In the genomic region with DNA sequence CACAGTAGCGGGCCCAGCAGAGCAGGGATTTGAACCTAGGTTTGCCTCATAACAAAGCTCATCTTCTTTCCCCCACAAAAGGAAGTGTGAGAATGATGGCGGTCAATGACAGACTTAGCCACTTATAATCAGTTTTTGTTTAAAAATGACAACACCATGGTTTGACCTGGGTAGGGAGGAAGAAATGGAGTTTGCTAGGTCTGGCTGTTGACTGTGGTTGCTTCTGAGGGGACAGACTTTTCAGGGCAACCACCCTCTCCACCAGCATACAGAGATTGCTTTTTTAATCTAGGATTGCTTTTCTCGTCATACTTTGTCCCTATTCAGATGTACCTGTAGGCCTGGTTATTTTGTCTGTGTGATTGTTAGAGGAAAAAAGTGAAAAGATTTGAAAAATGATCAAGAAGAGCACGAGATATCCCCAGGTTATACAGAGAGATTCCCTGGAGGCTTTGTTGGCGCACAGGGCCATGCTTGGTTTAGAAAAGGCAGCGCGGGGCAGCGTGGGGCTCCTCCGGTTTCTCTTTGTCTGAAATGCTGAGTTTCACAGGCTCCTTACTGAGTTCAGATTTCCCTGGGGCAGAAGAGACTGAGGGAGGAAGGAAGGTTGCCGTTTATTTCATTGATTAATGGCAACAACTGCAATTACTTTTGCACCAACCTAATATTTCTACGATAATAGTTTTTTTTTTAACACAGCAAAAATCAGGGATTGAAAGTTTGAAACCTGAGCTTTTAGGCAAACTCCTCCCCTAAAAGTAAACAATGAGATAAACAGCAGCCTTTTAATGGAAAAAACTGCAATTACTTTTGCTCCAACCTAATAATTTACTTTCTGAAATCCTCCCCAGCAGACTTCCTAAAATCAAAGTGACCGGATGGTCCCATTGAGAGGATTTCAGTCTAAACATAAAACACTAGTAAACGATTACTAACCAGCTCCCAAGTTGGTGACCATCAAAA, we compare ENCODE assay signal across 1 cellular context.
TF ChIP-seq lines count a peak whose summit lies in the region.

No MANE protein-coding gene starts in this region.

TF ChIP-seq in HepG2, 621 proteins besides CTCF, POLR2A, EP300 and RAD21 (continued from another document and continues in another):
- TF ChIP-seq, protein P1, sequence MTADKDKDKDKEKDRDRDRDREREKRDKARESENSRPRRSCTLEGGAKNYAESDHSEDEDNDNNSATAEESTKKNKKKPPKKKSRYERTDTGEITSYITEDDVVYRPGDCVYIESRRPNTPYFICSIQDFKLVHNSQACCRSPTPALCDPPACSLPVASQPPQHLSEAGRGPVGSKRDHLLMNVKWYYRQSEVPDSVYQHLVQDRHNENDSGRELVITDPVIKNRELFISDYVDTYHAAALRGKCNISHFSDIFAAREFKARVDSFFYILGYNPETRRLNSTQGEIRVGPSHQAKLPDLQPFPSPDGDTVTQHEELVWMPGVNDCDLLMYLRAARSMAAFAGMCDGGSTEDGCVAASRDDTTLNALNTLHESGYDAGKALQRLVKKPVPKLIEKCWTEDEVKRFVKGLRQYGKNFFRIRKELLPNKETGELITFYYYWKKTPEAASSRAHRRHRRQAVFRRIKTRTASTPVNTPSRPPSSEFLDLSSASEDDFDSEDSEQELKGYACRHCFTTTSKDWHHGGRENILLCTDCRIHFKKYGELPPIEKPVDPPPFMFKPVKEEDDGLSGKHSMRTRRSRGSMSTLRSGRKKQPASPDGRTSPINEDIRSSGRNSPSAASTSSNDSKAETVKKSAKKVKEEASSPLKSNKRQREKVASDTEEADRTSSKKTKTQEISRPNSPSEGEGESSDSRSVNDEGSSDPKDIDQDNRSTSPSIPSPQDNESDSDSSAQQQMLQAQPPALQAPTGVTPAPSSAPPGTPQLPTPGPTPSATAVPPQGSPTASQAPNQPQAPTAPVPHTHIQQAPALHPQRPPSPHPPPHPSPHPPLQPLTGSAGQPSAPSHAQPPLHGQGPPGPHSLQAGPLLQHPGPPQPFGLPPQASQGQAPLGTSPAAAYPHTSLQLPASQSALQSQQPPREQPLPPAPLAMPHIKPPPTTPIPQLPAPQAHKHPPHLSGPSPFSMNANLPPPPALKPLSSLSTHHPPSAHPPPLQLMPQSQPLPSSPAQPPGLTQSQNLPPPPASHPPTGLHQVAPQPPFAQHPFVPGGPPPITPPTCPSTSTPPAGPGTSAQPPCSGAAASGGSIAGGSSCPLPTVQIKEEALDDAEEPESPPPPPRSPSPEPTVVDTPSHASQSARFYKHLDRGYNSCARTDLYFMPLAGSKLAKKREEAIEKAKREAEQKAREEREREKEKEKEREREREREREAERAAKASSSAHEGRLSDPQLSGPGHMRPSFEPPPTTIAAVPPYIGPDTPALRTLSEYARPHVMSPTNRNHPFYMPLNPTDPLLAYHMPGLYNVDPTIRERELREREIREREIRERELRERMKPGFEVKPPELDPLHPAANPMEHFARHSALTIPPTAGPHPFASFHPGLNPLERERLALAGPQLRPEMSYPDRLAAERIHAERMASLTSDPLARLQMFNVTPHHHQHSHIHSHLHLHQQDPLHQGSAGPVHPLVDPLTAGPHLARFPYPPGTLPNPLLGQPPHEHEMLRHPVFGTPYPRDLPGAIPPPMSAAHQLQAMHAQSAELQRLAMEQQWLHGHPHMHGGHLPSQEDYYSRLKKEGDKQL (CRISPR knock-in tag; IDR thresholded peaks at IDR 0.05; ENCODE audit: low read depth), result no peak
- TF ChIP-seq ZSCAN29 (CRISPR knock-in tag; conservative IDR thresholded peaks at IDR 0.05), result 0 out of 2 replicates have a peak, but pooled peaks have one; percentile 11
- peak; percentile 12; the same call in 1 of the 2 replicates for TF ChIP-seq POLR2G (IDR thresholded peaks at IDR 0.05; ENCODE audit: low read depth, low read length)
- no peak for TF ChIP-seq ZNF780A (CRISPR knock-in tag; IDR thresholded peaks at IDR 0.05)
- peak; percentile 20 for TF ChIP-seq YY1 (IDR thresholded peaks at IDR 0.05; ENCODE audit: insufficient read depth, insufficient replicate concordance, low read depth, low read length)
- TF ChIP-seq ZNF451 (CRISPR knock-in tag; IDR thresholded peaks at IDR 0.05), result no peak
- TF ChIP-seq YEATS2 (CRISPR knock-in tag; IDR thresholded peaks at IDR 0.05; ENCODE audit: borderline replicate concordance), result no peak
- TF ChIP-seq SMAD3 (CRISPR knock-in tag; IDR thresholded peaks at IDR 0.05), result no peak
- TF ChIP-seq, protein P2, sequence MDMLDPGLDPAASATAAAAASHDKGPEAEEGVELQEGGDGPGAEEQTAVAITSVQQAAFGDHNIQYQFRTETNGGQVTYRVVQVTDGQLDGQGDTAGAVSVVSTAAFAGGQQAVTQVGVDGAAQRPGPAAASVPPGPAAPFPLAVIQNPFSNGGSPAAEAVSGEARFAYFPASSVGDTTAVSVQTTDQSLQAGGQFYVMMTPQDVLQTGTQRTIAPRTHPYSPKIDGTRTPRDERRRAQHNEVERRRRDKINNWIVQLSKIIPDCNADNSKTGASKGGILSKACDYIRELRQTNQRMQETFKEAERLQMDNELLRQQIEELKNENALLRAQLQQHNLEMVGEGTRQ (IDR thresholded peaks at IDR 0.05; ENCODE audit: low read depth, low read length), result no peak
- TF ChIP-seq, protein P2 (CRISPR knock-in tag; IDR thresholded peaks at IDR 0.05; ENCODE audit: borderline replicate concordance), result no peak
- TF ChIP-seq ZNF572 (CRISPR knock-in tag; IDR thresholded peaks at IDR 0.05), result 0 out of 2 replicates have a peak, but pooled peaks have one; percentile 44
- TF ChIP-seq, protein P3, sequence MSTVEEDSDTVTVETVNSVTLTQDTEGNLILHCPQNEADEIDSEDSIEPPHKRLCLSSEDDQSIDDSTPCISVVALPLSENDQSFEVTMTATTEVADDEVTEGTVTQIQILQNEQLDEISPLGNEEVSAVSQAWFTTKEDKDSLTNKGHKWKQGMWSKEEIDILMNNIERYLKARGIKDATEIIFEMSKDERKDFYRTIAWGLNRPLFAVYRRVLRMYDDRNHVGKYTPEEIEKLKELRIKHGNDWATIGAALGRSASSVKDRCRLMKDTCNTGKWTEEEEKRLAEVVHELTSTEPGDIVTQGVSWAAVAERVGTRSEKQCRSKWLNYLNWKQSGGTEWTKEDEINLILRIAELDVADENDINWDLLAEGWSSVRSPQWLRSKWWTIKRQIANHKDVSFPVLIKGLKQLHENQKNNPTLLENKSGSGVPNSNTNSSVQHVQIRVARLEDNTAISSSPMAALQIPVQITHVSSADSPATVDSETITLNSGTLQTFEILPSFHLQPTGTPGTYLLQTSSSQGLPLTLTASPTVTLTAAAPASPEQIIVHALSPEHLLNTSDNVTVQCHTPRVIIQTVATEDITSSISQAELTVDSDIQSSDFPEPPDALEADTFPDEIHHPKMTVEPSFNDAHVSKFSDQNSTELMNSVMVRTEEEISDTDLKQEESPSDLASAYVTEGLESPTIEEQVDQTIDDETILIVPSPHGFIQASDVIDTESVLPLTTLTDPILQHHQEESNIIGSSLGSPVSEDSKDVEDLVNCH (CRISPR knock-in tag; IDR thresholded peaks at IDR 0.05), result no peak
- TF ChIP-seq FOXA3 (CRISPR knock-in tag; IDR thresholded peaks at IDR 0.05), result 0 out of 2 replicates have a peak, but pooled peaks have one; percentile 23
- TF ChIP-seq NFE2L1 (CRISPR knock-in tag; IDR thresholded peaks at IDR 0.05; ENCODE audit: borderline replicate concordance), result no peak
- peak; percentile 16 for TF ChIP-seq ASH2L (IDR thresholded peaks at IDR 0.05; ENCODE audit: insufficient read length, low read depth, low read length)
- peak; percentile 73 for TF ChIP-seq ZNF501 (CRISPR knock-in tag; IDR thresholded peaks at IDR 0.05)
- 0 out of 2 replicates have a peak, but pooled peaks have one; percentile 5 for TF ChIP-seq NR2C2 (CRISPR knock-in tag; IDR thresholded peaks at IDR 0.05; ENCODE audit: borderline replicate concordance)
- TF ChIP-seq PRPF4 (IDR thresholded peaks at IDR 0.05; ENCODE audit: low read depth, low read length, poor library complexity, severe bottlenecking), result no peak
- 0 out of 2 replicates have a peak, but pooled peaks have one; percentile 11 for TF ChIP-seq ZMYM2 (CRISPR knock-in tag; IDR thresholded peaks at IDR 0.05)
- TF ChIP-seq, protein P4, sequence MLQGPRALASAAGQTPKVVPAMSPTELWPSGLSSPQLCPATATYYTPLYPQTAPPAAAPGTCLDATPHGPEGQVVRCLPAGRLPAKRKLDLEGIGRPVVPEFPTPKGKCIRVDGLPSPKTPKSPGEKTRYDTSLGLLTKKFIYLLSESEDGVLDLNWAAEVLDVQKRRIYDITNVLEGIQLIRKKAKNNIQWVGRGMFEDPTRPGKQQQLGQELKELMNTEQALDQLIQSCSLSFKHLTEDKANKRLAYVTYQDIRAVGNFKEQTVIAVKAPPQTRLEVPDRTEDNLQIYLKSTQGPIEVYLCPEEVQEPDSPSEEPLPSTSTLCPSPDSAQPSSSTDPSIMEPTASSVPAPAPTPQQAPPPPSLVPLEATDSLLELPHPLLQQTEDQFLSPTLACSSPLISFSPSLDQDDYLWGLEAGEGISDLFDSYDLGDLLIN (CRISPR knock-in tag; IDR thresholded peaks at IDR 0.05; ENCODE audit: borderline replicate concordance), result no peak
- TF ChIP-seq, protein P5, sequence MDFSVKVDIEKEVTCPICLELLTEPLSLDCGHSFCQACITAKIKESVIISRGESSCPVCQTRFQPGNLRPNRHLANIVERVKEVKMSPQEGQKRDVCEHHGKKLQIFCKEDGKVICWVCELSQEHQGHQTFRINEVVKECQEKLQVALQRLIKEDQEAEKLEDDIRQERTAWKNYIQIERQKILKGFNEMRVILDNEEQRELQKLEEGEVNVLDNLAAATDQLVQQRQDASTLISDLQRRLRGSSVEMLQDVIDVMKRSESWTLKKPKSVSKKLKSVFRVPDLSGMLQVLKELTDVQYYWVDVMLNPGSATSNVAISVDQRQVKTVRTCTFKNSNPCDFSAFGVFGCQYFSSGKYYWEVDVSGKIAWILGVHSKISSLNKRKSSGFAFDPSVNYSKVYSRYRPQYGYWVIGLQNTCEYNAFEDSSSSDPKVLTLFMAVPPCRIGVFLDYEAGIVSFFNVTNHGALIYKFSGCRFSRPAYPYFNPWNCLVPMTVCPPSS (IDR thresholded peaks at IDR 0.05), result no peak
- TF ChIP-seq KDM6A (CRISPR knock-in tag; IDR thresholded peaks at IDR 0.05; ENCODE audit: low read depth), result no peak
- TF ChIP-seq SP4 (CRISPR knock-in tag; IDR thresholded peaks at IDR 0.05), result no peak
- TF ChIP-seq, protein P6, sequence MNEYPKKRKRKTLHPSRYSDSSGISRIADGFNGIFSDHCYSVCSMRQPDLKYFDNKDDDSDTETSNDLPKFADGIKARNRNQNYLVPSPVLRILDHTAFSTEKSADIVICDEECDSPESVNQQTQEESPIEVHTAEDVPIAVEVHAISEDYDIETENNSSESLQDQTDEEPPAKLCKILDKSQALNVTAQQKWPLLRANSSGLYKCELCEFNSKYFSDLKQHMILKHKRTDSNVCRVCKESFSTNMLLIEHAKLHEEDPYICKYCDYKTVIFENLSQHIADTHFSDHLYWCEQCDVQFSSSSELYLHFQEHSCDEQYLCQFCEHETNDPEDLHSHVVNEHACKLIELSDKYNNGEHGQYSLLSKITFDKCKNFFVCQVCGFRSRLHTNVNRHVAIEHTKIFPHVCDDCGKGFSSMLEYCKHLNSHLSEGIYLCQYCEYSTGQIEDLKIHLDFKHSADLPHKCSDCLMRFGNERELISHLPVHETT (CRISPR knock-in tag; conservative IDR thresholded peaks at IDR 0.05), result no peak
- TF ChIP-seq MIER3 (CRISPR knock-in tag; IDR thresholded peaks at IDR 0.05; ENCODE audit: borderline replicate concordance), result no peak
- no peak for TF ChIP-seq NFATC3 (CRISPR knock-in tag; IDR thresholded peaks at IDR 0.05)
- TF ChIP-seq MAF1 (CRISPR knock-in tag; IDR thresholded peaks at IDR 0.05; ENCODE audit: borderline replicate concordance), result no peak
- TF ChIP-seq TCF7L2 (IDR thresholded peaks at IDR 0.05; ENCODE audit: low read depth, low read length), result no peak
- TF ChIP-seq TGIF2 (CRISPR knock-in tag; IDR thresholded peaks at IDR 0.05), result no peak
- 0 out of 2 replicates have a peak, but pooled peaks have one; percentile 31 for TF ChIP-seq SRF (IDR thresholded peaks at IDR 0.05; ENCODE audit: low read depth, low read length)
- TF ChIP-seq RBFOX2 (IDR thresholded peaks at IDR 0.05; ENCODE audit: low read depth, low read length), result peak; percentile 56; the same call in 1 of the 2 replicates
- TF ChIP-seq RBAK (CRISPR knock-in tag; IDR thresholded peaks at IDR 0.05), result no peak
- TF ChIP-seq ZNF776 (CRISPR knock-in tag; IDR thresholded peaks at IDR 0.05), result no peak
- TF ChIP-seq, protein P7, sequence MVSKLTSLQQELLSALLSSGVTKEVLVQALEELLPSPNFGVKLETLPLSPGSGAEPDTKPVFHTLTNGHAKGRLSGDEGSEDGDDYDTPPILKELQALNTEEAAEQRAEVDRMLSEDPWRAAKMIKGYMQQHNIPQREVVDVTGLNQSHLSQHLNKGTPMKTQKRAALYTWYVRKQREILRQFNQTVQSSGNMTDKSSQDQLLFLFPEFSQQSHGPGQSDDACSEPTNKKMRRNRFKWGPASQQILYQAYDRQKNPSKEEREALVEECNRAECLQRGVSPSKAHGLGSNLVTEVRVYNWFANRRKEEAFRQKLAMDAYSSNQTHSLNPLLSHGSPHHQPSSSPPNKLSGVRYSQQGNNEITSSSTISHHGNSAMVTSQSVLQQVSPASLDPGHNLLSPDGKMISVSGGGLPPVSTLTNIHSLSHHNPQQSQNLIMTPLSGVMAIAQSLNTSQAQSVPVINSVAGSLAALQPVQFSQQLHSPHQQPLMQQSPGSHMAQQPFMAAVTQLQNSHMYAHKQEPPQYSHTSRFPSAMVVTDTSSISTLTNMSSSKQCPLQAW (CRISPR knock-in tag; IDR thresholded peaks at IDR 0.05), result 0 out of 2 replicates have a peak, but pooled peaks have one; percentile 70
- TF ChIP-seq ZMYM4 (CRISPR knock-in tag; IDR thresholded peaks at IDR 0.05), result no peak; the same call in 1 of the 2 replicates
- no peak for TF ChIP-seq FOXC1 (CRISPR knock-in tag; IDR thresholded peaks at IDR 0.05; ENCODE audit: borderline replicate concordance)
- TF ChIP-seq RBM39 (IDR thresholded peaks at IDR 0.05; ENCODE audit: low read depth, low read length, poor library complexity, severe bottlenecking), result no peak
- TF ChIP-seq, protein P8, sequence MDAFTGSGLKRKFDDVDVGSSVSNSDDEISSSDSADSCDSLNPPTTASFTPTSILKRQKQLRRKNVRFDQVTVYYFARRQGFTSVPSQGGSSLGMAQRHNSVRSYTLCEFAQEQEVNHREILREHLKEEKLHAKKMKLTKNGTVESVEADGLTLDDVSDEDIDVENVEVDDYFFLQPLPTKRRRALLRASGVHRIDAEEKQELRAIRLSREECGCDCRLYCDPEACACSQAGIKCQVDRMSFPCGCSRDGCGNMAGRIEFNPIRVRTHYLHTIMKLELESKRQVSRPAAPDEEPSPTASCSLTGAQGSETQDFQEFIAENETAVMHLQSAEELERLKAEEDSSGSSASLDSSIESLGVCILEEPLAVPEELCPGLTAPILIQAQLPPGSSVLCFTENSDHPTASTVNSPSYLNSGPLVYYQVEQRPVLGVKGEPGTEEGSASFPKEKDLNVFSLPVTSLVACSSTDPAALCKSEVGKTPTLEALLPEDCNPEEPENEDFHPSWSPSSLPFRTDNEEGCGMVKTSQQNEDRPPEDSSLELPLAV (CRISPR knock-in tag; conservative IDR thresholded peaks at IDR 0.05; ENCODE audit: low read depth), result no peak
- no peak for TF ChIP-seq NKX3-1 (CRISPR knock-in tag; IDR thresholded peaks at IDR 0.05)
